ENCODE assay signal across 24 cellular contexts in the genomic region with DNA sequence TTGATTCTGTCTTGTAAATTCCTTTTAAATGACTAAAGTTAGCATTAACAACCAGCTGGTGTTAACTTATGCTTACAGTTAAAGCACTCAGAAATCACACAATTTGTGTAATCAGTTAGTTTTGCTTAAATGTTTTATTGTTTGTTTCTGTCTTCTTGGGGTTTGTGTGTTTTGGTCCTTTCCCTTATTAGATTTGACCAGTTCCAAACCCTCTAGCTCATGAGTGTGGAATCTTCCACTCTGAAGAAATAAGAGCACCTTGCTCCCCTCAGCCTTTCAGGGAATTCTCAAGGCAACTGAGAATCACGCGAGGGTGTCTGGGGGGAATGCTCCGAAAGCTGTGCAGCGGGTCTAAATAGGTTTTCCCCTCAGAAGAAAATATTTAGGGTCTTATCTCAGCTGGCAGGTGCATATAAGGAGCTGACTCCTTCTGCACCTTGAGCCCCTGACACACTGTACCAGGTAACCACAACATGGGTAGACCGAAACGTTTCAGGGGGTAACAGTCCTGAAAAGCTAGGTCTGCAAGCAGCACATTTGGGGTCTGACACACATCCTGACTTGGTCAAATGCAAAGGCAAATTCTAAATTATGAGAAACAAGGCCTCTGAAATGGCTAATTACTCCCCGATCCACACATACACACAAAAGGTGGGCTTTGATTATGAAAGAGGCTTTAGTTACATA.
"Had no signal": no experiment of that assay in that cellular context is flagged by ENCODE, and none has a peak within 500 bp of the region (broad histone marks: within the 10 kb centered on the region; RNA-seq: fewer than 3 reads in every experiment).

No MANE protein-coding gene starts in this region.

- H3K4me3 Mint-ChIP-seq: effector memory CD8-positive, alpha-beta T cell; immature natural killer cell; memory B cell; mesothelial cell of epicardium; naive B cell; natural killer cell treated with Interleukin-12 subunit alpha and Interleukin-12 subunit beta and Interleukin-15 and Interleukin-18, amount 100 ng/mL, for 72 hours; stimulated activated effector memory CD8-positive, alpha-beta T cell treated with anti-CD3 and anti-CD28 coated beads, Interleukin-12 subunit alpha, Interleukin-12 subunit beta, amount 100 ng/mL, for 72 hours had no signal

- H3K4me1 Mint-ChIP-seq: immature natural killer cell; memory B cell; naive B cell; stimulated activated effector memory CD8-positive, alpha-beta T cell treated with anti-CD3 and anti-CD28 coated beads, Interleukin-12 subunit alpha, Interleukin-12 subunit beta, amount 100 ng/mL, for 72 hours had no signal

- H3K4me1 ChIP-seq: esophagus squamous epithelium, prostate gland, right atrium auricular region, stomach, thyroid gland, upper lobe of left lung had no signal

- H3K36me3 ChIP-seq: esophagus squamous epithelium, prostate gland, right atrium auricular region, sigmoid colon, stomach, thyroid gland, upper lobe of left lung had no signal

- H3K4me3 ChIP-seq: esophagus squamous epithelium, lung, mucosa of descending colon, prostate gland, right atrium auricular region, sigmoid colon, stomach, thyroid gland, upper lobe of left lung had no signal

- H3K27ac Mint-ChIP-seq: effector memory CD8-positive, alpha-beta T cell; immature natural killer cell; memory B cell; mesothelial cell of epicardium; naive B cell; natural killer cell treated with Interleukin-12 subunit alpha and Interleukin-12 subunit beta and Interleukin-15 and Interleukin-18, amount 100 ng/mL, for 72 hours; stimulated activated effector memory CD8-positive, alpha-beta T cell treated with anti-CD3 and anti-CD28 coated beads, Interleukin-12 subunit alpha, Interleukin-12 subunit beta, amount 100 ng/mL, for 72 hours had no signal

- DNase-seq: cortex of kidney; effector memory CD8-positive, alpha-beta T cell; erythroblast; esophagus squamous epithelium; foreskin melanocyte; hypothalamus; immature natural killer cell; mucosa of descending colon; naive B cell; nucleus accumbens; sigmoid colon; stimulated activated CD4-positive, alpha-beta T cell treated with anti-CD3 and anti-CD28 coated beads, Interleukin-2, amount 100 ng/mL, for 24 hours; stimulated activated CD4-positive, alpha-beta T cell treated with anti-CD3 and anti-CD28 coated beads, Interleukin-4, amount 100 ng/mL, for 24 hours; stimulated activated naive CD4-positive, alpha-beta T cell treated with Interleukin-2 at 50 U/mL for 16 hours; stomach; thyroid gland; upper lobe of left lung had no signal

- H3K9me3 Mint-ChIP-seq: effector memory CD8-positive, alpha-beta T cell; stimulated activated effector memory CD8-positive, alpha-beta T cell treated with anti-CD3 and anti-CD28 coated beads, Interleukin-12 subunit alpha, Interleukin-12 subunit beta, amount 100 ng/mL, for 72 hours had no signal

- ATAC-seq: effector memory CD8-positive, alpha-beta T cell; mucosa of descending colon; natural killer cell treated with Interleukin-12 subunit alpha and Interleukin-12 subunit beta and Interleukin-15 and Interleukin-18, amount 100 ng/mL, for 72 hours; stimulated activated effector memory CD8-positive, alpha-beta T cell treated with anti-CD3 and anti-CD28 coated beads, Interleukin-12 subunit alpha, Interleukin-12 subunit beta, amount 100 ng/mL, for 72 hours had no signal

- H3K36me3 Mint-ChIP-seq: immature natural killer cell; naive B cell; stimulated activated effector memory CD8-positive, alpha-beta T cell treated with anti-CD3 and anti-CD28 coated beads, Interleukin-12 subunit alpha, Interleukin-12 subunit beta, amount 100 ng/mL, for 72 hours had no signal

- H3K9me3 ChIP-seq: esophagus squamous epithelium, mucosa of descending colon, prostate gland, sigmoid colon, thyroid gland, upper lobe of left lung had no signal

- H3K27me3 ChIP-seq: esophagus squamous epithelium, right atrium auricular region, sigmoid colon, stomach, thyroid gland, upper lobe of left lung had no signal

- H3K27ac ChIP-seq: esophagus squamous epithelium, prostate gland, right atrium auricular region, sigmoid colon, stomach, thyroid gland, upper lobe of left lung had no signal
